Comparison of ENCODE assay signal across 29 cellular contexts in genomic region chr4:64724689-64725088, GRCh38.
"Had no signal": no experiment of that assay in that cellular context is flagged by ENCODE, and none has a peak within 500 bp of the region (broad histone marks: within the 10 kb centered on the region; RNA-seq: fewer than 3 reads in every experiment).

No MANE protein-coding gene starts in this region.

- H3K36me3 ChIP-seq: ascending aorta, cardiac muscle cell had no signal

- H3K27me3 ChIP-seq: ascending aorta, cardiac muscle cell had no signal

- ATAC-seq: activated CD8-positive, alpha-beta T cell treated with anti-CD3 and anti-CD28 coated beads for 36 hours; activated naive CD8-positive, alpha-beta T cell treated with anti-CD3 and anti-CD28 coated beads, Interleukin-2, amount 50 U/mL, for 24 hours; activated T-cell treated with anti-CD3 and anti-CD28 coated beads, Interleukin-2, amount 50 U/mL, for 4 hours; activated T-cell treated with anti-CD3 and anti-CD28 coated beads, Interleukin-2, amount 50 U/mL, for 72 hours; activated T-helper 17 cell treated with anti-CD3 and anti-CD28 coated beads, Interleukin-2, amount 50 U/mL, for 72 hours had no signal

- H3K4me1 ChIP-seq: ascending aorta had no signal

- DNase-seq: activated B cell treated with CpG ODN at 0.5 μM for 24 hours; activated CD4-positive, alpha-beta memory T cell treated with anti-CD3 and anti-CD28 coated beads for 36 hours; activated CD4-positive, alpha-beta T cell treated with anti-CD3 and anti-CD28 coated beads for 4 hours; activated CD4-positive, alpha-beta T cell treated with anti-CD3 and anti-CD28 coated beads, Interleukin-2, amount 10 ng/mL, durations not matched to agents 24 days and 14 days; activated CD4-positive, alpha-beta T cell treated with anti-CD3 and anti-CD28 coated beads, Interleukin-2, amount 50 U/mL, for 1 hour; activated CD4-positive, alpha-beta T cell treated with anti-CD3 and anti-CD28 coated beads, Interleukin-2, amount 50 U/mL, for 4 hours; activated CD4-positive, CD25-positive, alpha-beta regulatory T cell treated with anti-CD3 and anti-CD28 coated beads, Interleukin-2, amount 50 U/mL, for 72 hours; activated CD8-positive, alpha-beta memory T cell treated with anti-CD3 and anti-CD28 coated beads, Interleukin-2, amount 50 U/mL, for 4 hours; activated CD8-positive, alpha-beta T cell treated with anti-CD3 and anti-CD28 coated beads for 36 hours; activated effector memory CD4-positive, alpha-beta T cell treated with anti-CD3 and anti-CD28 coated beads, Interleukin-2, amount 50 U/mL, for 16 hours; activated gamma-delta T cell treated with Interleukin-2 at 50 U/mL for 16 hours; activated naive CD4-positive, alpha-beta T cell; activated naive CD4-positive, alpha-beta T cell treated with anti-CD3 and anti-CD28 coated beads for 36 hours; activated naive CD8-positive, alpha-beta T cell treated with anti-CD3 and anti-CD28 coated beads, Interleukin-2, amount 10 ng/mL, durations not matched to agents 7 days and 5 days; activated naive CD8-positive, alpha-beta T cell treated with anti-CD3 and anti-CD28 coated beads, Interleukin-2, amount 50 U/mL, for 24 hours; activated T-cell treated with anti-CD3 and anti-CD28 coated beads for 4 hours; activated T-cell treated with anti-CD3 and anti-CD28 coated beads, Interleukin-2, amount 50 U/mL, for 1 hour; activated T-cell treated with anti-CD3 and anti-CD28 coated beads, Interleukin-2, amount 50 U/mL, for 4 hours; activated T-cell treated with anti-CD3 and anti-CD28 coated beads, Interleukin-2, amount 50 U/mL, for 72 hours; amygdala; anterior cingulate cortex; caudate nucleus; cerebellar nuclear complex; T-helper 2 cell; T-helper 9 cell had no signal

- H3K27ac ChIP-seq: ascending aorta, cardiac muscle cell, VCaP had no signal

- H3K9me3 ChIP-seq: ascending aorta had no signal

- H3K4me3 ChIP-seq: ascending aorta, cardiac muscle cell had no signal
